ENCODE assay signal across 14 cellular contexts in the genomic region with DNA sequence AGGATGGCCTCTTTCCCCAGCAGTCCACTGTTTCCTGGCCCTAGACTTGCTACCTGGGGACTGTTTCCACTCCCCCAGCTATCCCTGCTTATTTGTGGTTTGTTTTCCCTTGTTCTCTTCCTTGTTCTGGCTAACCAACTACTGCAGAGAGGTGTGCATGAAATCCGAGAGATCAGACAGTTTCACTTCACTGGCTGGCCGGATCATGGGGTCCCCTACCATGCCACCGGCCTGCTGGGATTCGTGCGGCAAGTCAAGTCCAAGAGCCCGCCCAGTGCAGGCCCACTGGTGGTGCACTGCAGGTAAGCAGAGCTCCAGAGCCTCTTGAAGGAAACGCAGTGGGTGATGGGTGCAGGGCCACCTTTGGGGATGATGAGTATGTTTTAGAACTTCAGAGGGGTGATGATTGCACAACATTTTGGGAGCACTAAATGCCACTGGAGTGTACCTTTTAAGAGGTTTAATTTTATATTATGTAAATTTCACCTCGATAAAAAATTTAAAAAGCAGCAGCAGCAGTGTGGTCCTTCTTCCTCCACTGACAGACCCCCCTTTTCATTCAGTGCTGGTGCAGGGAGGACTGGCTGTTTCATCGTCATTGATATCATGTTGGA.
DNase-seq lines count a peak whose midpoint lies in the region; ATAC-seq and TF ChIP-seq lines count a peak whose summit lies in the region.
"Had no signal": no experiment of that assay in that cellular context is flagged by ENCODE, and none has a peak within 500 bp of the region (broad histone marks: within the 10 kb centered on the region; RNA-seq: fewer than 3 reads in every experiment).

No MANE protein-coding gene starts in this region.

- H3K4me1 Mint-ChIP-seq in mesothelial cell of epicardium = peaks cover 29% of the 10 kb centered on the region
- peaks cover 3% of the 10 kb centered on the region for H3K4me1 Mint-ChIP-seq in progenitor cell of endocrine pancreas (ENCODE audit: low read depth)
- H3K4me1 Mint-ChIP-seq: B cell, H9, IgD-negative memory B cell had no signal

- TF ChIP-seq CTCF in IMR-90 (conservative IDR thresholded peaks at IDR 0.05; ENCODE audit: low read depth, low read length) = no peak
- TF ChIP-seq CTCF in coronary artery (IDR thresholded peaks at IDR 0.05) = no peak
- TF ChIP-seq CTCF in mesothelial cell of epicardium (IDR thresholded peaks at IDR 0.05; ENCODE audit: unreplicated experiment) = no peak
- TF ChIP-seq CTCF in progenitor cell of endocrine pancreas (IDR thresholded peaks at IDR 0.05; ENCODE audit: unreplicated experiment) = no peak

- no peak overlapping the region for H2AFZ ChIP-seq in IMR-90 (replicated peaks; ENCODE audit: low read length, poor library complexity)

- H3K56ac ChIP-seq in IMR-90 (ENCODE audit: extremely low read depth, insufficient read depth, low read length) = no peak overlapping the region

- H3K9me3 Mint-ChIP-seq in mesothelial cell of epicardium (no peaks in the 10 kb centered on the region), progenitor cell of endocrine pancreas (ENCODE audit: low read depth) (no peaks in the 10 kb centered on the region)
- H3K9me3 Mint-ChIP-seq: CD8-positive, alpha-beta T cell; H9; IgD-negative memory B cell had no signal

- CTCF ChIA-PET in IMR-90 (lab: Yijun Ruan, JAX) = no interaction called here

- no peaks in the 10 kb centered on the region for H3K27me3 ChIP-seq in IMR-90 (ENCODE audit: control insufficient read depth, insufficient read depth, low read length)
- H3K27me3 ChIP-seq: BLaER1 treated with 17β-estradiol and CSF1 and Interleukin-3, amounts not matched to agents 10 nM and 100 nM had no signal

- H3K27me3 Mint-ChIP-seq in mesothelial cell of epicardium (ENCODE audit: low read depth) (no peaks in the 10 kb centered on the region), progenitor cell of endocrine pancreas (peaks cover 3% of the 10 kb centered on the region)

- H2BK5ac ChIP-seq in IMR-90 (ENCODE audit: low read depth, low read length, poor library complexity, severe bottlenecking) = no peak overlapping the region

- H2BK20ac ChIP-seq in IMR-90 (ENCODE audit: low read depth, low read length) = no peak overlapping the region

- no peak overlapping the region for H3K4me3 Mint-ChIP-seq in mesothelial cell of epicardium
- H3K4me3 Mint-ChIP-seq in progenitor cell of endocrine pancreas (ENCODE audit: low read depth) = no peak overlapping the region
- H3K4me3 Mint-ChIP-seq: B cell; CD8-positive, alpha-beta T cell; H9; IgD-negative memory B cell had no signal

- TF ChIP-seq POLR2A in IMR-90 (IDR thresholded peaks at IDR 0.05; ENCODE audit: low read depth, low read length) = no peak

- H3K4me1 ChIP-seq in IMR-90 (ENCODE audit: control insufficient read depth, insufficient read depth, low read length) = peaks cover 8% of the 10 kb centered on the region
- H3K4me1 ChIP-seq: BLaER1 treated with 17β-estradiol and CSF1 and Interleukin-3, amounts not matched to agents 10 nM and 100 nM had no signal

- no peak overlapping the region for H2BK120ac ChIP-seq in IMR-90 (ENCODE audit: low read depth, low read length)

- no peak for DNase-seq in IMR-90
- peak; percentile 4 for DNase-seq in coronary artery (ENCODE audit: low spot score)
- no peak for DNase-seq in mesothelial cell of epicardium (ENCODE audit: low spot score in 2 of 2, unreplicated experiment in 2 of 2)
- DNase-seq in progenitor cell of endocrine pancreas (ENCODE audit: low spot score, unreplicated experiment) = no peak
- no peak for DNase-seq in HCEC 1CT
- DNase-seq: CD8-positive, alpha-beta T cell; DMS 273 treated with DMSO at 0.1 percent for 48 hours; H9 had no signal

- H4K91ac ChIP-seq in IMR-90 (ENCODE audit: insufficient read depth, low read depth, low read length) = no peak overlapping the region

- in situ Hi-C loops in IMR-90 (cut with MboI; ENCODE audit: low sequenced_read_pairs) = loop anchor here (25.0 kb wide), 1 partner anchor 589 kb away; no protein-coding TSS in a partner anchor

- no peak for TF ChIP-seq RAD21 in IMR-90 (IDR thresholded peaks at IDR 0.05; ENCODE audit: low read length)

- no peak overlapping the region for H3K23ac ChIP-seq in IMR-90 (ENCODE audit: low read depth, low read length)

- H3K4me3 ChIP-seq in IMR-90 (ENCODE audit: insufficient read depth, low read depth, low read length) (no peak overlapping the region), coronary artery (no peak overlapping the region)
- H3K4me3 ChIP-seq: BLaER1 treated with 17β-estradiol and CSF1 and Interleukin-3, amounts not matched to agents 10 nM and 100 nM had no signal

- BruUV-seq in IMR-90 (replicated peaks; lab: Mats Ljungman, UMichigan) = no TSS peak

- no peak overlapping the region for H2AK9ac ChIP-seq in IMR-90 (replicated peaks; ENCODE audit: low read depth, low read length, poor library complexity)

- no peaks in the 10 kb centered on the region for H3K9me3 ChIP-seq in IMR-90 (ENCODE audit: control insufficient read depth, insufficient read depth, low read length)
- H3K9me3 ChIP-seq: BLaER1 treated with 17β-estradiol and CSF1 and Interleukin-3, amounts not matched to agents 10 nM and 100 nM had no signal

- no peak overlapping the region for H3K18ac ChIP-seq in IMR-90 (ENCODE audit: low read depth, low read length)

- no peak overlapping the region for H3K14ac ChIP-seq in IMR-90 (replicated peaks; ENCODE audit: low read depth, low read length)

- peaks cover 20% of the 10 kb centered on the region for H3K36me3 ChIP-seq in IMR-90 (ENCODE audit: control insufficient read depth, insufficient read depth, low read length)
- H3K36me3 ChIP-seq: BLaER1 treated with 17β-estradiol and CSF1 and Interleukin-3, amounts not matched to agents 10 nM and 100 nM had no signal

- no peak overlapping the region for H2BK15ac ChIP-seq in IMR-90 (ENCODE audit: low read depth, low read length)

- no peak overlapping the region for H3K9ac ChIP-seq in IMR-90 (ENCODE audit: low read depth, low read length)
- H3K9ac ChIP-seq: BLaER1 treated with 17β-estradiol and CSF1 and Interleukin-3, amounts not matched to agents 10 nM and 100 nM had no signal

- H2AK5ac ChIP-seq in IMR-90 (ENCODE audit: low read depth, low read length) = no peak overlapping the region

- H3K79me1 ChIP-seq in IMR-90 (ENCODE audit: low read depth in 1 of 2, low read length in 2 of 2) = no peaks in the 10 kb centered on the region

- no peak overlapping the region for H3K4ac ChIP-seq in IMR-90 (ENCODE audit: low read depth, low read length)

- peaks cover 16% of the 10 kb centered on the region for H3K36me3 Mint-ChIP-seq in mesothelial cell of epicardium
- H3K36me3 Mint-ChIP-seq in progenitor cell of endocrine pancreas (ENCODE audit: insufficient read depth) = peaks cover 6% of the 10 kb centered on the region

- ATAC-seq in IMR-90 (ENCODE audit: low read depth) (no peak), HG03571 (IDR thresholded peaks at IDR 0.05; ENCODE audit: unreplicated experiment) (no peak)
- ATAC-seq in activated CD4-positive, CD25-positive, alpha-beta regulatory T cell treated with anti-CD3 and anti-CD28 coated beads, Interleukin-2, amount 50 U/mL, for 24 hours = no peak
- ATAC-seq: CD8-positive, alpha-beta T cell had no signal

- dilution Hi-C loops in IMR-90 (cut with HindIII; ENCODE audit: low sequenced_read_pairs, unreplicated experiment) = no loop called here

- 0 out of 2 replicates have a peak, but pooled peaks cover 10% of the 10 kb centered on the region for H3K9me1 ChIP-seq in IMR-90 (ENCODE audit: insufficient read depth, low read length)

- no peak overlapping the region for H4K8ac ChIP-seq in IMR-90 (ENCODE audit: low read depth in 2 of 2, low read length in 2 of 2)

- no peak overlapping the region for H3K4me2 ChIP-seq in IMR-90 (ENCODE audit: low read depth, low read length)
- H3K4me2 ChIP-seq: BLaER1 treated with 17β-estradiol and CSF1 and Interleukin-3, amounts not matched to agents 10 nM and 100 nM had no signal

- no peak overlapping the region for H4K5ac ChIP-seq in IMR-90 (ENCODE audit: low read depth, low read length)

- H3K27ac ChIP-seq in IMR-90 (ENCODE audit: insufficient read depth, low read length) (no peak overlapping the region), coronary artery (no peak overlapping the region)
- H3K27ac ChIP-seq: BLaER1 treated with 17β-estradiol and CSF1 and Interleukin-3, amounts not matched to agents 10 nM and 100 nM; HL-60 had no signal

- POLR2A ChIA-PET in IMR-90 (lab: Charles Lee; ENCODE audit: unreplicated experiment) = no interaction called here

- WGBS in IMR-90 (ENCODE audit: extremely low coverage in 2 of 2, insufficient read length in 1 of 2), 2 experiments = 97% methylated on average over 5 of the region's 9 CpGs; no CpG with 5 or more reads in 1 of the 2 experiments

- H4K20me1 ChIP-seq in IMR-90 (ENCODE audit: insufficient read depth, low read length) = no peaks in the 10 kb centered on the region
- H4K20me1 ChIP-seq: BLaER1 treated with 17β-estradiol and CSF1 and Interleukin-3, amounts not matched to agents 10 nM and 100 nM had no signal

- intact Hi-C loops in IMR-90 (cut with micrococcal nuclease) = no loop called here

- H3K27ac Mint-ChIP-seq in mesothelial cell of epicardium (peak overlapping the region; percentile 35), progenitor cell of endocrine pancreas (peak overlapping the region; percentile 62)
- H3K27ac Mint-ChIP-seq: B cell; CD8-positive, alpha-beta T cell; H9; IgD-negative memory B cell had no signal

TF ChIP-seq in IMR-90, 13 proteins besides CTCF, POLR2A, EP300 and RAD21:
- TF ChIP-seq CEBPB (IDR thresholded peaks at IDR 0.05; ENCODE audit: low read depth, low read length) (peak; percentile 64), RCOR1 (IDR thresholded peaks at IDR 0.05; ENCODE audit: insufficient replicate concordance, low read length) (no peak), MAZ (IDR thresholded peaks at IDR 0.05; ENCODE audit: borderline replicate concordance, low read depth, low read length) (no peak), NFE2L2 (IDR thresholded peaks at IDR 0.05; ENCODE audit: low read depth, low read length) (no peak)
